Comparison of ENCODE assay signal across 7 cellular contexts in genomic region chrX:22748093-22748999, GRCh38.
A peak's percentile ranks its signal among the peaks of the same experiment; 100 is the strongest.
DNase-seq lines count a peak whose midpoint lies in the region; ATAC-seq and TF ChIP-seq lines count a peak whose summit lies in the region.

No MANE protein-coding gene starts in this region.

- TF ChIP-seq CTCF in GM12864 (IDR thresholded peaks at IDR 0.05; ENCODE audit: low read depth, low read length, missing control alignments), result peak; percentile 65

- CTCF ChIA-PET in HEK293T (lab: Yijun Ruan, JAX), result interaction anchor here (0.6 to 1.5 kb wide), 9 partner anchors 9 to 763 kb away, joined by 3 to 10 read pairs (median 4); no protein-coding TSS in a partner anchor

- intact Hi-C loops in left colon (cut with DNase I, micrococcal nuclease), result no loop called here

- H3K4me3 ChIP-seq in GM12864 (ENCODE audit: low read depth, low read length), result no peak overlapping the region

- ATAC-seq in left colon, result peak; percentile 63

- POLR2A ChIA-PET in HEK293T (lab: Yijun Ruan, JAX), result no interaction called here

- DNase-seq in GM12864 (ENCODE audit: low read depth) (no peak), HEK293T (ENCODE audit: extremely low spot score) (peak; percentile 57), NCI-H1105 treated with DMSO at 0.1 percent for 48 hours (lab: John Stamatoyannopoulos, UW) (peak; percentile 51), T1000 (lab: John Stamatoyannopoulos, UW) (peak; percentile 0), cerebellar cortex (ENCODE audit: low spot score) (peak; percentile 77), left colon (peak; percentile 15 to 30)
- peak; percentile 9 for DNase-seq in stimulated activated CD8-positive, alpha-beta memory T cell treated with anti-CD3 and anti-CD28 coated beads, Interleukin-4, amount 100 ng/mL, for 24 hours (ENCODE audit: low read depth)

TF ChIP-seq in HEK293T, 16 proteins besides CTCF, POLR2A, EP300 and RAD21:
- no peak for TF ChIP-seq ARNT (IDR thresholded peaks at IDR 0.05)
- TF ChIP-seq PKNOX1 (IDR thresholded peaks at IDR 0.05), result no peak
- no peak for TF ChIP-seq BHLHE40 (IDR thresholded peaks at IDR 0.05; ENCODE audit: borderline replicate concordance)
- TF ChIP-seq SP1 (IDR thresholded peaks at IDR 0.05), result no peak
- no peak for TF ChIP-seq NFRKB (IDR thresholded peaks at IDR 0.05)
- TF ChIP-seq L3MBTL2 (conservative IDR thresholded peaks at IDR 0.05), result no peak
- TF ChIP-seq ELF4 (IDR thresholded peaks at IDR 0.05), result no peak
- no peak for TF ChIP-seq TARDBP (IDR thresholded peaks at IDR 0.05)
- TF ChIP-seq FOXM1 (IDR thresholded peaks at IDR 0.05; ENCODE audit: borderline replicate concordance), result no peak
- TF ChIP-seq LEF1 (IDR thresholded peaks at IDR 0.05; ENCODE audit: borderline replicate concordance), result no peak
- no peak for TF ChIP-seq CTBP1 (IDR thresholded peaks at IDR 0.05; ENCODE audit: borderline replicate concordance)
